In the genomic region with DNA sequence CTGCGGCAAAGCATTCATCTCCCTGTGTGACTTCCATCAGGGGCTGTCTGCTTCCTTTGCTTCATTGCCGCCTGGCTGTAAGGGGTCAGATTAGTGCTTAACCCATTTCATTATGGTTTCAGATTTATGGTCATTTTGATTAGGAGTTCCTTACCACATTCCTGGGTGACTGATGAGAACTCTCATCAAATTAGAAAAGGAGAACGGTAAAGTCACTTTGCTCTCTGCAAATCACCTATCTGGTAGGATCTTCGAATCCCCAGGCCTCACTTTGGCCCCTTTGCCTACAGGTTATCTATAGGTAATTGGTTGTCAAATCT, we compare ENCODE assay signal across 1 cellular context.
TF ChIP-seq lines count a peak whose summit lies in the region.

No MANE protein-coding gene starts in this region.

TF ChIP-seq in GM23338, 12 proteins besides CTCF, POLR2A, EP300 and RAD21 (continued from another document):
- TF ChIP-seq, protein P1, sequence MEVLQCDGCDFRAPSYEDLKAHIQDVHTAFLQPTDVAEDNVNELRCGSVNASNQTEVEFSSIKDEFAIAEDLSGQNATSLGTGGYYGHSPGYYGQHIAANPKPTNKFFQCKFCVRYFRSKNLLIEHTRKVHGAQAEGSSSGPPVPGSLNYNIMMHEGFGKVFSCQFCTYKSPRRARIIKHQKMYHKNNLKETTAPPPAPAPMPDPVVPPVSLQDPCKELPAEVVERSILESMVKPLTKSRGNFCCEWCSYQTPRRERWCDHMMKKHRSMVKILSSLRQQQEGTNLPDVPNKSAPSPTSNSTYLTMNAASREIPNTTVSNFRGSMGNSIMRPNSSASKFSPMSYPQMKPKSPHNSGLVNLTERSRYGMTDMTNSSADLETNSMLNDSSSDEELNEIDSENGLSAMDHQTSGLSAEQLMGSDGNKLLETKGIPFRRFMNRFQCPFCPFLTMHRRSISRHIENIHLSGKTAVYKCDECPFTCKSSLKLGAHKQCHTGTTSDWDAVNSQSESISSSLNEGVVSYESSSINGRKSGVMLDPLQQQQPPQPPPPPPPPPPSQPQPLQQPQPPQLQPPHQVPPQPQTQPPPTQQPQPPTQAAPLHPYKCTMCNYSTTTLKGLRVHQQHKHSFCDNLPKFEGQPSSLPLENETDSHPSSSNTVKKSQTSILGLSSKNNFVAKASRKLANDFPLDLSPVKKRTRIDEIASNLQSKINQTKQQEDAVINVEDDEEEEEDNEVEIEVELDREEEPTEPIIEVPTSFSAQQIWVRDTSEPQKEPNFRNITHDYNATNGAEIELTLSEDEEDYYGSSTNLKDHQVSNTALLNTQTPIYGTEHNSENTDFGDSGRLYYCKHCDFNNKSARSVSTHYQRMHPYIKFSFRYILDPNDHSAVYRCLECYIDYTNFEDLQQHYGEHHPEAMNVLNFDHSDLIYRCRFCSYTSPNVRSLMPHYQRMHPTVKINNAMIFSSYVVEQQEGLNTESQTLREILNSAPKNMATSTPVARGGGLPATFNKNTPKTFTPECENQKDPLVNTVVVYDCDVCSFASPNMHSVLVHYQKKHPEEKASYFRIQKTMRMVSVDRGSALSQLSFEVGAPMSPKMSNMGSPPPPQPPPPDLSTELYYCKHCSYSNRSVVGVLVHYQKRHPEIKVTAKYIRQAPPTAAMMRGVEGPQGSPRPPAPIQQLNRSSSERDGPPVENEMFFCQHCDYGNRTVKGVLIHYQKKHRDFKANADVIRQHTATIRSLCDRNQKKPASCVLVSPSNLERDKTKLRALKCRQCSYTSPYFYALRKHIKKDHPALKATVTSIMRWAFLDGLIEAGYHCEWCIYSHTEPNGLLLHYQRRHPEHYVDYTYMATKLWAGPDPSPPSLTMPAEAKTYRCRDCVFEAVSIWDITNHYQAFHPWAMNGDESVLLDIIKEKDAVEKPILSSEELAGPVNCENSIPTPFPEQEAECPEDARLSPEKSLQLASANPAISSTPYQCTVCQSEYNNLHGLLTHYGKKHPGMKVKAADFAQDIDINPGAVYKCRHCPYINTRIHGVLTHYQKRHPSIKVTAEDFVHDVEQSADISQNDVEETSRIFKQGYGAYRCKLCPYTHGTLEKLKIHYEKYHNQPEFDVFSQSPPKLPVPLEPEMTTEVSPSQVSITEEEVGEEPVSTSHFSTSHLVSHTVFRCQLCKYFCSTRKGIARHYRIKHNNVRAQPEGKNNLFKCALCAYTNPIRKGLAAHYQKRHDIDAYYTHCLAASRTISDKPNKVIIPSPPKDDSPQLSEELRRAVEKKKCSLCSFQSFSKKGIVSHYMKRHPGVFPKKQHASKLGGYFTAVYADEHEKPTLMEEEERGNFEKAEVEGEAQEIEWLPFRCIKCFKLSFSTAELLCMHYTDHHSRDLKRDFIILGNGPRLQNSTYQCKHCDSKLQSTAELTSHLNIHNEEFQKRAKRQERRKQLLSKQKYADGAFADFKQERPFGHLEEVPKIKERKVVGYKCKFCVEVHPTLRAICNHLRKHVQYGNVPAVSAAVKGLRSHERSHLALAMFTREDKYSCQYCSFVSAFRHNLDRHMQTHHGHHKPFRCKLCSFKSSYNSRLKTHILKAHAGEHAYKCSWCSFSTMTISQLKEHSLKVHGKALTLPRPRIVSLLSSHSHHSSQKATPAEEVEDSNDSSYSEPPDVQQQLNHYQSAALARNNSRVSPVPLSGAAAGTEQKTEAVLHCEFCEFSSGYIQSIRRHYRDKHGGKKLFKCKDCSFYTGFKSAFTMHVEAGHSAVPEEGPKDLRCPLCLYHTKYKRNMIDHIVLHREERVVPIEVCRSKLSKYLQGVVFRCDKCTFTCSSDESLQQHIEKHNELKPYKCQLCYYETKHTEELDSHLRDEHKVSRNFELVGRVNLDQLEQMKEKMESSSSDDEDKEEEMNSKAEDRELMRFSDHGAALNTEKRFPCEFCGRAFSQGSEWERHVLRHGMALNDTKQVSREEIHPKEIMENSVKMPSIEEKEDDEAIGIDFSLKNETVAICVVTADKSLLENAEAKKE (CRISPR knock-in tag; IDR thresholded peaks at IDR 0.05), result no peak
- TF ChIP-seq, protein P2, sequence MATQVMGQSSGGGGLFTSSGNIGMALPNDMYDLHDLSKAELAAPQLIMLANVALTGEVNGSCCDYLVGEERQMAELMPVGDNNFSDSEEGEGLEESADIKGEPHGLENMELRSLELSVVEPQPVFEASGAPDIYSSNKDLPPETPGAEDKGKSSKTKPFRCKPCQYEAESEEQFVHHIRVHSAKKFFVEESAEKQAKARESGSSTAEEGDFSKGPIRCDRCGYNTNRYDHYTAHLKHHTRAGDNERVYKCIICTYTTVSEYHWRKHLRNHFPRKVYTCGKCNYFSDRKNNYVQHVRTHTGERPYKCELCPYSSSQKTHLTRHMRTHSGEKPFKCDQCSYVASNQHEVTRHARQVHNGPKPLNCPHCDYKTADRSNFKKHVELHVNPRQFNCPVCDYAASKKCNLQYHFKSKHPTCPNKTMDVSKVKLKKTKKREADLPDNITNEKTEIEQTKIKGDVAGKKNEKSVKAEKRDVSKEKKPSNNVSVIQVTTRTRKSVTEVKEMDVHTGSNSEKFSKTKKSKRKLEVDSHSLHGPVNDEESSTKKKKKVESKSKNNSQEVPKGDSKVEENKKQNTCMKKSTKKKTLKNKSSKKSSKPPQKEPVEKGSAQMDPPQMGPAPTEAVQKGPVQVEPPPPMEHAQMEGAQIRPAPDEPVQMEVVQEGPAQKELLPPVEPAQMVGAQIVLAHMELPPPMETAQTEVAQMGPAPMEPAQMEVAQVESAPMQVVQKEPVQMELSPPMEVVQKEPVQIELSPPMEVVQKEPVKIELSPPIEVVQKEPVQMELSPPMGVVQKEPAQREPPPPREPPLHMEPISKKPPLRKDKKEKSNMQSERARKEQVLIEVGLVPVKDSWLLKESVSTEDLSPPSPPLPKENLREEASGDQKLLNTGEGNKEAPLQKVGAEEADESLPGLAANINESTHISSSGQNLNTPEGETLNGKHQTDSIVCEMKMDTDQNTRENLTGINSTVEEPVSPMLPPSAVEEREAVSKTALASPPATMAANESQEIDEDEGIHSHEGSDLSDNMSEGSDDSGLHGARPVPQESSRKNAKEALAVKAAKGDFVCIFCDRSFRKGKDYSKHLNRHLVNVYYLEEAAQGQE (IDR thresholded peaks at IDR 0.05; ENCODE audit: unreplicated experiment), result no peak
- TF ChIP-seq EZH2 (IDR thresholded peaks at IDR 0.05; ENCODE audit: low read depth, unreplicated experiment) (no peak), STAT1 (IDR thresholded peaks at IDR 0.05; ENCODE audit: unreplicated experiment) (no peak), NANOG (IDR thresholded peaks at IDR 0.05; ENCODE audit: borderline replicate concordance) (no peak)
